Comparison of ENCODE assay signal across 12 cellular contexts in genomic region chr12:131112016-131112415, GRCh38.
DNase-seq lines count a peak whose midpoint lies in the region; ATAC-seq, FAIRE-seq and TF ChIP-seq lines count a peak whose summit lies in the region.
"Had no signal": no experiment of that assay in that cellular context is flagged by ENCODE, and none has a peak within 500 bp of the region (broad histone marks: within the 10 kb centered on the region; RNA-seq: fewer than 3 reads in every experiment).

No MANE protein-coding gene starts in this region.

- in situ Hi-C loops in KBM-7 (cut with MboI; ENCODE audit: low pct_unique_long_range_greater_than_20kb, low sequenced_read_pairs) = loop anchor here (25.0 kb wide), 1 partner anchor 200 kb away; no protein-coding TSS in a partner anchor
- in situ Hi-C loops in HAP-1 (cut with MboI; ENCODE audit: low sequenced_read_pairs) = no loop called here

- peaks cover 0 to 15% (median 0%) of the 10 kb centered on the region in 11 experiments; a peak in 4 of 22 replicates for H3K36me3 ChIP-seq in BLaER1 treated with 17β-estradiol and CSF1 and Interleukin-3, amounts not matched to agents 10 nM and 100 nM
- H3K36me3 ChIP-seq in pancreas (no peaks in the 10 kb centered on the region), HAP-1 (replicated peaks) (no peaks in the 10 kb centered on the region)

- H3K27me3 ChIP-seq in BLaER1 treated with 17β-estradiol and CSF1 and Interleukin-3, amounts not matched to agents 10 nM and 100 nM = peaks cover 0 to 6% (median 0%) of the 10 kb centered on the region in 11 experiments; a peak in 2 of 22 replicates
- no peaks in the 10 kb centered on the region for H3K27me3 ChIP-seq in pancreas
- no peaks in the 10 kb centered on the region; the same call in 1 of the 2 replicates for H3K27me3 ChIP-seq in HAP-1 (ENCODE audit: low read depth)

- H3K9me3 ChIP-seq in BLaER1 treated with 17β-estradiol and CSF1 and Interleukin-3, amounts not matched to agents 10 nM and 100 nM (replicated peaks in 1 of 11) = peaks cover 0 to 10% (median 4%) of the 10 kb centered on the region in 11 experiments; a peak in 7 of 22 replicates
- H3K9me3 ChIP-seq in pancreas (no peaks in the 10 kb centered on the region), HAP-1 (no peaks in the 10 kb centered on the region)

- intact Hi-C loops in pancreas (cut with DNase I) = no loop called here

- no peak for TF ChIP-seq CTCF in pancreas (IDR thresholded peaks at IDR 0.05)

- 0 out of 22 replicates have a peak overlapping the region, but pooled peaks of 1 of the 11 experiments have one; percentile 3 for H3K27ac ChIP-seq in BLaER1 treated with 17β-estradiol and CSF1 and Interleukin-3, amounts not matched to agents 10 nM and 100 nM
- H3K27ac ChIP-seq in pancreas = no peak overlapping the region

- DNase-seq in OCI-M1 (lab: John Stamatoyannopoulos, UW) (peak; percentile 18), kidney tubule cell (ENCODE audit: low spot score) (peak; percentile 11), KBM-7 (no peak), pancreas (no peak), HAP-1 (ENCODE audit: low spot score in 2 of 2) (no peak)
- DNase-seq: DND-41; NCI-H446; stimulated activated naive CD4-positive, alpha-beta T cell treated with Interleukin-2 at 50 U/mL for 16 hours had no signal

- 82 to 83% methylated on average over 1 of the region's 1 CpG for WGBS in pancreas, 2 donors

- peaks cover 0 to 4% (median 0%) of the 10 kb centered on the region in 11 experiments; a peak in 1 of 22 replicates for H4K20me1 ChIP-seq in BLaER1 treated with 17β-estradiol and CSF1 and Interleukin-3, amounts not matched to agents 10 nM and 100 nM

- peaks cover 21 to 63% (median 57%) of the 10 kb centered on the region in 10 experiments for H3K4me1 ChIP-seq in BLaER1 treated with 17β-estradiol and CSF1 and Interleukin-3, amounts not matched to agents 10 nM and 100 nM
- no peaks in the 10 kb centered on the region for H3K4me1 ChIP-seq in pancreas
- H3K4me1 ChIP-seq in HAP-1 = no peaks in the 10 kb centered on the region

- peak overlapping the region; percentile 3 to 80 (median 58) for H3K4me2 ChIP-seq in BLaER1 treated with 17β-estradiol and CSF1 and Interleukin-3, amounts not matched to agents 10 nM and 100 nM

- no peak for FAIRE-seq in pancreas (lab: Jason Lieb, UNC)
- FAIRE-seq: keratinocyte had no signal

- peak; percentile 41 for ATAC-seq in GM21576 (IDR thresholded peaks at IDR 0.05; ENCODE audit: unreplicated experiment)
- ATAC-seq in pancreas = no peak
- no peak for ATAC-seq in HG03196 (IDR thresholded peaks at IDR 0.05; ENCODE audit: unreplicated experiment)

- H3K9ac ChIP-seq in BLaER1 treated with 17β-estradiol and CSF1 and Interleukin-3, amounts not matched to agents 10 nM and 100 nM = peak overlapping the region in 2 of 11 experiments; percentile 6 to 19; a peak in 3 of 22 replicates

- H3K4me3 ChIP-seq in BLaER1 treated with 17β-estradiol and CSF1 and Interleukin-3, amounts not matched to agents 10 nM and 100 nM = no peak overlapping the region
- H3K4me3 ChIP-seq in pancreas (no peak overlapping the region), HAP-1 (no peak overlapping the region)

Comparison
In these comparisons a context has a peak if more than half of its experiments do, and no peak if none do; other contexts are left out.
1. DNase-seq: peak in OCI-M1 (single experiment) and kidney tubule cell (single experiment); none in KBM-7 (single experiment), pancreas (0 of 6) and HAP-1 (0 of 2).